In the genomic region with DNA sequence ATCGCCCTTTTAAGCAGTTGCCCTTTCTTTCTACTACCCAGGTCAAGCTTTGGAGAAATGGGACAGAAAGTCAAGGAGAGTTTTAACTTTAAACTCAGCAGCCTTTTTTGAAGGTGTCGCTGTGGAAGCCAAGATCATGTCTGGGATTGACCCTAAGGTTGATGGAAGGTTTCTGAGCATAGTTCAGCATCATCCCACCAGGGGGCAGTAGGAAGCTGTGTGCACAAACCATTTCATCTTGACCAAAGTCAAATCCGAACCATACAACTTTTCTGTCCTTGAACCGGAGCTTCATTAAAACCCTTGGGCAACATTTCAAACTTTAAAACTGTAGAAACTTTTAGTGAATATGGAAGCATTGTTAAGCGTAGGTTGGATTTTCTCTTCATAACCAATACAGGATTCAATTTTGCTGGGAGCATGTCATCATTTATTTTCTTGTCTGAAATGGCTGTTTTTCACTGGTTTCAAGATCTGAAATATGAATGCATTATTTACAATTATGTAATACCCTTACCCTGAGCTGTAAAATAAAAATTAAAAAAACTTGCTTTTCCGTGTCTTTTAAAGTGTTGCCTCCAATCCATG, we compare ENCODE assay signal across 8 cellular contexts.
DNase-seq lines count a peak whose midpoint lies in the region; ATAC-seq and TF ChIP-seq lines count a peak whose summit lies in the region.

No MANE protein-coding gene starts in this region.

- 43% methylated on average over 6 of the region's 6 CpGs for WGBS in hepatocyte (ENCODE audit: low lambda C conversion rate, missing lambda C conversion rate)

- peaks cover 5% of the 10 kb centered on the region; the same call in 2 of the 3 replicates for H3K4me1 Mint-ChIP-seq in GM23338

- H3K9me2 ChIP-seq in GM23338 (ENCODE audit: insufficient read depth) = no peaks in the 10 kb centered on the region
- H3K9me2 ChIP-seq in hepatocyte (replicated peaks; ENCODE audit: insufficient read depth) = no peaks in the 10 kb centered on the region

- H3K27ac ChIP-seq in GM23338 (ENCODE audit: low read depth) (no peak overlapping the region), hepatocyte (no peak overlapping the region)

- H3K9me3 ChIP-seq in hepatocyte (ENCODE audit: low read depth) = no peaks in the 10 kb centered on the region

- peak; percentile 76 for ATAC-seq in GM23338
- ATAC-seq in HG03097 (IDR thresholded peaks at IDR 0.05; ENCODE audit: low FRiP score, unreplicated experiment) = no peak

- no peak overlapping the region; the same call in 1 of the 2 replicates for H2AFZ ChIP-seq in GM23338
- H2AFZ ChIP-seq in hepatocyte = no peak overlapping the region

- no peak overlapping the region for H3K4me3 Mint-ChIP-seq in GM23338

- H3K27me3 ChIP-seq in GM23338 (ENCODE audit: insufficient read depth) (no peaks in the 10 kb centered on the region), hepatocyte (no peaks in the 10 kb centered on the region)

- H3K4me1 ChIP-seq in GM23338 (ENCODE audit: insufficient read depth) (no peaks in the 10 kb centered on the region), hepatocyte (ENCODE audit: insufficient read depth) (no peaks in the 10 kb centered on the region)

- peaks cover 1% of the 10 kb centered on the region for H3K27me3 Mint-ChIP-seq in GM23338 (ENCODE audit: insufficient read depth, low read depth, poor library complexity)

- H3K79me2 ChIP-seq in GM23338 (replicated peaks; ENCODE audit: insufficient read depth) = no peaks in the 10 kb centered on the region
- no peaks in the 10 kb centered on the region for H3K79me2 ChIP-seq in hepatocyte

- no peaks in the 10 kb centered on the region for H3K36me3 ChIP-seq in GM23338 (ENCODE audit: insufficient read depth)
- H3K36me3 ChIP-seq in hepatocyte (replicated peaks; ENCODE audit: insufficient read depth, low read depth) = no peaks in the 10 kb centered on the region

- no peaks in the 10 kb centered on the region for H3K9me3 Mint-ChIP-seq in GM23338

- no peaks in the 10 kb centered on the region for H3F3A ChIP-seq in GM23338 (replicated peaks; ENCODE audit: low read depth)

- no peak overlapping the region for H3K27ac Mint-ChIP-seq in GM23338

- no peak overlapping the region for H3K4me2 ChIP-seq in GM23338
- H3K4me2 ChIP-seq in hepatocyte = no peak overlapping the region

- H4K20me1 ChIP-seq in GM23338 (replicated peaks; ENCODE audit: insufficient read depth) = no peaks in the 10 kb centered on the region
- no peaks in the 10 kb centered on the region for H4K20me1 ChIP-seq in hepatocyte (ENCODE audit: insufficient read depth, poor library complexity, severe bottlenecking)

- H3K4me3 ChIP-seq in GM23338 (no peak overlapping the region), hepatocyte (no peak overlapping the region)

- DNase-seq in NCI-H2171 treated with DMSO at 0.1 percent for 48 hours (lab: John Stamatoyannopoulos, UW) (peak; percentile 26), NCI-H2171 (lab: John Stamatoyannopoulos, UW) (no peak), GM23338 (ENCODE audit: low spot score) (peak; percentile 79), NCI-H1048 (lab: John Stamatoyannopoulos, UW) (peak; percentile 52), amniotic stem cell (lab: John Stamatoyannopoulos, UW) (peak; percentile 3), hepatocyte (ENCODE audit: low spot score) (peak; percentile 83)
- peak; percentile 1 to 26 for DNase-seq in stimulated activated CD4-positive, alpha-beta T cell treated with anti-CD3 and anti-CD28 coated beads, Interleukin-15, amount 100 ng/mL, for 48 hours (ENCODE audit: low read depth in 2 of 2)

- TF ChIP-seq CTCF in GM23338 (conservative IDR thresholded peaks at IDR 0.05; ENCODE audit: low read depth in 2 of 2) (peak; percentile 90 to 91), hepatocyte (IDR thresholded peaks at IDR 0.05; ENCODE audit: poor library complexity) (peak; percentile 88)

- H3K36me3 Mint-ChIP-seq in GM23338 (ENCODE audit: low read depth) = no peaks in the 10 kb centered on the region

TF ChIP-seq in GM23338, 12 proteins besides CTCF, POLR2A, EP300 and RAD21 (continues in another document):
- no peak for TF ChIP-seq JUNB (IDR thresholded peaks at IDR 0.05; ENCODE audit: unreplicated experiment)
- TF ChIP-seq, protein P1, sequence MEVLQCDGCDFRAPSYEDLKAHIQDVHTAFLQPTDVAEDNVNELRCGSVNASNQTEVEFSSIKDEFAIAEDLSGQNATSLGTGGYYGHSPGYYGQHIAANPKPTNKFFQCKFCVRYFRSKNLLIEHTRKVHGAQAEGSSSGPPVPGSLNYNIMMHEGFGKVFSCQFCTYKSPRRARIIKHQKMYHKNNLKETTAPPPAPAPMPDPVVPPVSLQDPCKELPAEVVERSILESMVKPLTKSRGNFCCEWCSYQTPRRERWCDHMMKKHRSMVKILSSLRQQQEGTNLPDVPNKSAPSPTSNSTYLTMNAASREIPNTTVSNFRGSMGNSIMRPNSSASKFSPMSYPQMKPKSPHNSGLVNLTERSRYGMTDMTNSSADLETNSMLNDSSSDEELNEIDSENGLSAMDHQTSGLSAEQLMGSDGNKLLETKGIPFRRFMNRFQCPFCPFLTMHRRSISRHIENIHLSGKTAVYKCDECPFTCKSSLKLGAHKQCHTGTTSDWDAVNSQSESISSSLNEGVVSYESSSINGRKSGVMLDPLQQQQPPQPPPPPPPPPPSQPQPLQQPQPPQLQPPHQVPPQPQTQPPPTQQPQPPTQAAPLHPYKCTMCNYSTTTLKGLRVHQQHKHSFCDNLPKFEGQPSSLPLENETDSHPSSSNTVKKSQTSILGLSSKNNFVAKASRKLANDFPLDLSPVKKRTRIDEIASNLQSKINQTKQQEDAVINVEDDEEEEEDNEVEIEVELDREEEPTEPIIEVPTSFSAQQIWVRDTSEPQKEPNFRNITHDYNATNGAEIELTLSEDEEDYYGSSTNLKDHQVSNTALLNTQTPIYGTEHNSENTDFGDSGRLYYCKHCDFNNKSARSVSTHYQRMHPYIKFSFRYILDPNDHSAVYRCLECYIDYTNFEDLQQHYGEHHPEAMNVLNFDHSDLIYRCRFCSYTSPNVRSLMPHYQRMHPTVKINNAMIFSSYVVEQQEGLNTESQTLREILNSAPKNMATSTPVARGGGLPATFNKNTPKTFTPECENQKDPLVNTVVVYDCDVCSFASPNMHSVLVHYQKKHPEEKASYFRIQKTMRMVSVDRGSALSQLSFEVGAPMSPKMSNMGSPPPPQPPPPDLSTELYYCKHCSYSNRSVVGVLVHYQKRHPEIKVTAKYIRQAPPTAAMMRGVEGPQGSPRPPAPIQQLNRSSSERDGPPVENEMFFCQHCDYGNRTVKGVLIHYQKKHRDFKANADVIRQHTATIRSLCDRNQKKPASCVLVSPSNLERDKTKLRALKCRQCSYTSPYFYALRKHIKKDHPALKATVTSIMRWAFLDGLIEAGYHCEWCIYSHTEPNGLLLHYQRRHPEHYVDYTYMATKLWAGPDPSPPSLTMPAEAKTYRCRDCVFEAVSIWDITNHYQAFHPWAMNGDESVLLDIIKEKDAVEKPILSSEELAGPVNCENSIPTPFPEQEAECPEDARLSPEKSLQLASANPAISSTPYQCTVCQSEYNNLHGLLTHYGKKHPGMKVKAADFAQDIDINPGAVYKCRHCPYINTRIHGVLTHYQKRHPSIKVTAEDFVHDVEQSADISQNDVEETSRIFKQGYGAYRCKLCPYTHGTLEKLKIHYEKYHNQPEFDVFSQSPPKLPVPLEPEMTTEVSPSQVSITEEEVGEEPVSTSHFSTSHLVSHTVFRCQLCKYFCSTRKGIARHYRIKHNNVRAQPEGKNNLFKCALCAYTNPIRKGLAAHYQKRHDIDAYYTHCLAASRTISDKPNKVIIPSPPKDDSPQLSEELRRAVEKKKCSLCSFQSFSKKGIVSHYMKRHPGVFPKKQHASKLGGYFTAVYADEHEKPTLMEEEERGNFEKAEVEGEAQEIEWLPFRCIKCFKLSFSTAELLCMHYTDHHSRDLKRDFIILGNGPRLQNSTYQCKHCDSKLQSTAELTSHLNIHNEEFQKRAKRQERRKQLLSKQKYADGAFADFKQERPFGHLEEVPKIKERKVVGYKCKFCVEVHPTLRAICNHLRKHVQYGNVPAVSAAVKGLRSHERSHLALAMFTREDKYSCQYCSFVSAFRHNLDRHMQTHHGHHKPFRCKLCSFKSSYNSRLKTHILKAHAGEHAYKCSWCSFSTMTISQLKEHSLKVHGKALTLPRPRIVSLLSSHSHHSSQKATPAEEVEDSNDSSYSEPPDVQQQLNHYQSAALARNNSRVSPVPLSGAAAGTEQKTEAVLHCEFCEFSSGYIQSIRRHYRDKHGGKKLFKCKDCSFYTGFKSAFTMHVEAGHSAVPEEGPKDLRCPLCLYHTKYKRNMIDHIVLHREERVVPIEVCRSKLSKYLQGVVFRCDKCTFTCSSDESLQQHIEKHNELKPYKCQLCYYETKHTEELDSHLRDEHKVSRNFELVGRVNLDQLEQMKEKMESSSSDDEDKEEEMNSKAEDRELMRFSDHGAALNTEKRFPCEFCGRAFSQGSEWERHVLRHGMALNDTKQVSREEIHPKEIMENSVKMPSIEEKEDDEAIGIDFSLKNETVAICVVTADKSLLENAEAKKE (CRISPR knock-in tag; IDR thresholded peaks at IDR 0.05) = no peak
- no peak for TF ChIP-seq CREB1 (CRISPR knock-in tag; IDR thresholded peaks at IDR 0.05; ENCODE audit: low read depth)
- TF ChIP-seq ZNF331 (CRISPR knock-in tag; IDR thresholded peaks at IDR 0.05; ENCODE audit: low read depth) = no peak
- no peak for TF ChIP-seq POLR2AphosphoS5 (IDR thresholded peaks at IDR 0.05; ENCODE audit: low read depth)
- no peak for TF ChIP-seq EZH2phosphoT487 (IDR thresholded peaks at IDR 0.05; ENCODE audit: unreplicated experiment)
- TF ChIP-seq, protein P2, sequence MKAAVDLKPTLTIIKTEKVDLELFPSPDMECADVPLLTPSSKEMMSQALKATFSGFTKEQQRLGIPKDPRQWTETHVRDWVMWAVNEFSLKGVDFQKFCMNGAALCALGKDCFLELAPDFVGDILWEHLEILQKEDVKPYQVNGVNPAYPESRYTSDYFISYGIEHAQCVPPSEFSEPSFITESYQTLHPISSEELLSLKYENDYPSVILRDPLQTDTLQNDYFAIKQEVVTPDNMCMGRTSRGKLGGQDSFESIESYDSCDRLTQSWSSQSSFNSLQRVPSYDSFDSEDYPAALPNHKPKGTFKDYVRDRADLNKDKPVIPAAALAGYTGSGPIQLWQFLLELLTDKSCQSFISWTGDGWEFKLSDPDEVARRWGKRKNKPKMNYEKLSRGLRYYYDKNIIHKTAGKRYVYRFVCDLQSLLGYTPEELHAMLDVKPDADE (IDR thresholded peaks at IDR 0.05) = no peak
